ENCODE assay signal across 16 cellular contexts in the genomic region with DNA sequence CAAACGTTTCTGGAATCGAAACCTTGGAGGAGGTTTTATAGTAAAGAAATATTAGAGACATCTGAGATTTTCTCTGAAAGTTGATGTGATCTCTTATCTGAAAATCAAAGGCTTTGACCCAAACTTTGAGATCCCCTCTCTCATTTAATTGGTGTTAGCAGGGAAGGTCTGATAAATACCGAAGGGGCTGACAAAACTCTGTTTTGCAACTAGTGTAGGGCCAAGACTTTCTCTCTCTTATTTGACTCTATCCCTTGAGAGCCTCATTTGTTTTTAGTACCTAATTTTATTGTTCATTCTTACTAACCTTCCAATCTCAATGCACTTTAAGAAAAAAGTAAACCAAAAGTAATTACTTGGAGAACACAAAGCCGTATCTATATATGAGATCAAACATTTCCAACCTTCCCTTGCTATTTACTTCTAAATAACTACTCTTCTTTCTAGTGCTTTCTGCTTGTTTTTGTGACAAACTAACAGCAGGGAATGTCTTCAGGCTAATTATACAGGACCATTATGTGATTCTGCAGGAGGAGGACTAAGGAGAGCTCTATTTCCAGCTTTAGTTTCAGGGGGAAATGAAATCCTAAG. TPM values are rescaled to one million over a fixed set of nuclear protein-coding genes. Genes with fewer than 3 reads are reported as not detected.
A peak's percentile ranks its signal among the peaks of the same experiment; 100 is the strongest.
DNase-seq lines count a peak whose midpoint lies in the region; ATAC-seq and TF ChIP-seq lines count a peak whose summit lies in the region.
"Had no signal": no experiment of that assay in that cellular context is flagged by ENCODE, and none has a peak within 500 bp of the region (broad histone marks: within the 10 kb centered on the region; RNA-seq: fewer than 3 reads in every experiment).

No MANE protein-coding gene starts in this region.

- no peaks in the 10 kb centered on the region for H3K36me3 Mint-ChIP-seq in activated T-cell treated with anti-CD3 and anti-CD28 coated beads, Interleukin-2, amount 50 U/mL, for 4 hours (ENCODE audit: insufficient read depth)

- H3K4me3 Mint-ChIP-seq in activated T-cell treated with anti-CD3 and anti-CD28 coated beads, Interleukin-2, amount 50 U/mL, for 4 hours = peak overlapping the region; percentile 71
- H3K4me3 Mint-ChIP-seq: type B pancreatic cell had no signal

- no peaks in the 10 kb centered on the region for H3K27me3 ChIP-seq in effector memory CD4-positive, alpha-beta T cell (replicated peaks; ENCODE audit: control insufficient read depth, insufficient read depth, low read length, poor library complexity, severe bottlenecking)
- peaks cover 11% of the 10 kb centered on the region for H3K27me3 ChIP-seq in smooth muscle cell (ENCODE audit: low read depth)

- no peaks in the 10 kb centered on the region for H3K4me1 ChIP-seq in effector memory CD4-positive, alpha-beta T cell (ENCODE audit: control insufficient read depth, insufficient read depth, low read length, poor library complexity, severe bottlenecking)
- peaks cover 20% of the 10 kb centered on the region for H3K4me1 ChIP-seq in smooth muscle cell (ENCODE audit: low read depth)

- no peak overlapping the region for H3K27ac ChIP-seq in effector memory CD4-positive, alpha-beta T cell (ENCODE audit: insufficient read depth, low read length, poor library complexity, severe bottlenecking)
- H3K27ac ChIP-seq in smooth muscle cell (ENCODE audit: low read depth) = no peak overlapping the region

- H3K4me1 Mint-ChIP-seq in activated T-cell treated with anti-CD3 and anti-CD28 coated beads, Interleukin-2, amount 50 U/mL, for 4 hours (ENCODE audit: low read depth) = peaks cover 27% of the 10 kb centered on the region

- no peak for TF ChIP-seq CTCF in NB4 (IDR thresholded peaks at IDR 0.05; ENCODE audit: low read depth, low read length)
- no peak for TF ChIP-seq CTCF in smooth muscle cell (IDR thresholded peaks at IDR 0.05; ENCODE audit: borderline replicate concordance, insufficient read depth, poor library complexity, severe bottlenecking)

- peak overlapping the region; percentile 54 for H3K4me2 ChIP-seq in smooth muscle cell

- WGBS in smooth muscle cell (ENCODE audit: low lambda C conversion rate) = 79% methylated on average over 4 of the region's 4 CpGs

- H3K4me3 ChIP-seq in NB4 (ENCODE audit: low read depth, low read length) = no peak overlapping the region
- H3K4me3 ChIP-seq in effector memory CD4-positive, alpha-beta T cell (ENCODE audit: insufficient read depth, low read depth, low read length, poor library complexity, severe bottlenecking) = peak overlapping the region; percentile 43
- no peak overlapping the region for H3K4me3 ChIP-seq in smooth muscle cell

- DNase-seq in activated T-cell treated with anti-CD3 and anti-CD28 coated beads, Interleukin-2, amount 50 U/mL, for 4 hours = no peak
- DNase-seq in activated T-cell treated with anti-CD3 and anti-CD28 coated beads, Interleukin-2, amount 50 U/mL, for 1 hour = no peak
- DNase-seq in NB4 (ENCODE audit: low read depth) (peak; percentile 9), smooth muscle cell (lab: John Stamatoyannopoulos, UW; ENCODE audit: unreplicated experiment) (no peak), NCI-H187 (lab: John Stamatoyannopoulos, UW) (no peak), glomerular visceral epithelial cell (ENCODE audit: extremely low spot score) (no peak)
- DNase-seq in effector memory CD4-positive, alpha-beta T cell = no peak
- DNase-seq: anterior cingulate cortex, DMS153, NCI-H1105, NCI-H69, posterior cingulate gyrus had no signal

- H3K36me3 ChIP-seq in effector memory CD4-positive, alpha-beta T cell (ENCODE audit: control insufficient read depth, insufficient read depth, low read length) = no peaks in the 10 kb centered on the region
- H3K36me3 ChIP-seq in smooth muscle cell (ENCODE audit: low read depth) = no peaks in the 10 kb centered on the region

- TF ChIP-seq POLR2A in NB4 (IDR thresholded peaks at IDR 0.05; ENCODE audit: extremely low read depth, insufficient read length) = no peak

- no peaks in the 10 kb centered on the region for H3K79me2 ChIP-seq in smooth muscle cell (ENCODE audit: low read depth)

- H3K9me3 Mint-ChIP-seq in activated T-cell treated with anti-CD3 and anti-CD28 coated beads, Interleukin-2, amount 50 U/mL, for 4 hours = no peaks in the 10 kb centered on the region
- H3K9me3 Mint-ChIP-seq: type B pancreatic cell had no signal

- no peak for ATAC-seq in activated T-cell treated with anti-CD3 and anti-CD28 coated beads, Interleukin-2, amount 50 U/mL, for 4 hours
- no peak for ATAC-seq in HG03521 (IDR thresholded peaks at IDR 0.05; ENCODE audit: unreplicated experiment)

- no peaks in the 10 kb centered on the region for H3F3A ChIP-seq in smooth muscle cell (ENCODE audit: low read depth)

- H2AFZ ChIP-seq in smooth muscle cell (ENCODE audit: low read depth) = peak overlapping the region; percentile 82

- no peaks in the 10 kb centered on the region for H4K20me1 ChIP-seq in smooth muscle cell (ENCODE audit: low read depth)

- H3K9ac ChIP-seq in smooth muscle cell (ENCODE audit: low read depth) = no peak overlapping the region

- H3K9me3 ChIP-seq in effector memory CD4-positive, alpha-beta T cell (ENCODE audit: control insufficient read depth, low read length) = no peaks in the 10 kb centered on the region
- H3K9me3 ChIP-seq in smooth muscle cell (replicated peaks; ENCODE audit: low read depth) = no peaks in the 10 kb centered on the region

- H3K27me3 Mint-ChIP-seq in activated T-cell treated with anti-CD3 and anti-CD28 coated beads, Interleukin-2, amount 50 U/mL, for 4 hours (ENCODE audit: low read depth) = peaks cover 2% of the 10 kb centered on the region

RNA-seq across cellular contexts. Expression of gene NPVF, which starts 33.4 kb away (rescaled TPM):
- not detected for total RNA-seq in activated T-cell treated with anti-CD3 and anti-CD28 coated beads, Interleukin-2, amount 50 U/mL, for 4 hours
- not detected in 2 replicates for total RNA-seq in smooth muscle cell
- polyA plus RNA-seq in smooth muscle cell = not detected in 2 replicates
- total RNA-seq: mesenteric fat pad had no signal
- polyA plus RNA-seq: AG04450 had no signal
